ENCODE assay signal across 13 cellular contexts in genomic region chr3:188468196-188468595, GRCh38.
DNase-seq lines count a peak whose midpoint lies in the region; ATAC-seq and TF ChIP-seq lines count a peak whose summit lies in the region.
"Had no signal": no experiment of that assay in that cellular context is flagged by ENCODE, and none has a peak within 500 bp of the region (broad histone marks: within the 10 kb centered on the region; RNA-seq: fewer than 3 reads in every experiment).

No MANE protein-coding gene starts in this region.

- H3K9ac ChIP-seq in rectal smooth muscle tissue (ENCODE audit: low read length): no peak overlapping the region
- H3K9ac ChIP-seq: KMS-11 had no signal

- H3K4me1 ChIP-seq in BE2C (peaks cover 6% of the 10 kb centered on the region), esophagus muscularis mucosa (peaks cover 22 to 99% (median 79%) of the 10 kb centered on the region in 4 donors), rectal smooth muscle tissue (ENCODE audit: control insufficient read depth, insufficient read depth, low read length) (peaks cover 17% of the 10 kb centered on the region)

- DNase-seq in BE2C (peak; percentile 32), SK-N-DZ (ENCODE audit: low spot score) (peak; percentile 91), esophagus muscularis mucosa (ENCODE audit: extremely low spot score) (no peak), NCI-H69 (lab: John Stamatoyannopoulos, UW) (no peak), NOMO-1 treated with dmso at 0.1 percent for 144 hours (lab: John Stamatoyannopoulos, UW; ENCODE audit: unreplicated experiment) (no peak)
- DNase-seq: activated B cell treated with CpG ODN at 0.5 μM for 24 hours; activated naive CD8-positive, alpha-beta T cell treated with anti-CD3 and anti-CD28 coated beads, Interleukin-2, amount 10 ng/mL, durations not matched to agents 7 days and 5 days; activated T-cell treated with anti-CD3 and anti-CD28 coated beads for 4 hours; natural killer cell had no signal

- H3K27me3 ChIP-seq in BE2C (no peaks in the 10 kb centered on the region), esophagus muscularis mucosa (no peaks in the 10 kb centered on the region), rectal smooth muscle tissue (ENCODE audit: control insufficient read depth, insufficient read depth, low read length) (no peaks in the 10 kb centered on the region)

- H3K4me3 ChIP-seq in BE2C (ENCODE audit: low read depth, low read length): no peak overlapping the region
- no peak overlapping the region for H3K4me3 ChIP-seq in esophagus muscularis mucosa
- no peak overlapping the region for H3K4me3 ChIP-seq in rectal smooth muscle tissue (ENCODE audit: low read length)

- H3K9me3 ChIP-seq in BE2C (no peaks in the 10 kb centered on the region), esophagus muscularis mucosa (no peaks in the 10 kb centered on the region)

- TF ChIP-seq POLR2A in esophagus muscularis mucosa (IDR thresholded peaks at IDR 0.05; ENCODE audit: low read depth): no peak

- 87% methylated on average over 2 of the region's 2 CpGs for WGBS in esophagus muscularis mucosa

- ATAC-seq in HG03432 (IDR thresholded peaks at IDR 0.05; ENCODE audit: unreplicated experiment) (no peak), HG03095 (IDR thresholded peaks at IDR 0.05; ENCODE audit: unreplicated experiment) (no peak)
- ATAC-seq: natural killer cell had no signal

- no peak for TF ChIP-seq CTCF in BE2C (IDR thresholded peaks at IDR 0.05; ENCODE audit: low read depth, low read length)
- no peak for TF ChIP-seq CTCF in esophagus muscularis mucosa (IDR thresholded peaks at IDR 0.05)

- intact Hi-C loops in esophagus muscularis mucosa (cut with DNase I): no loop called here

- no peak for TF ChIP-seq EP300 in esophagus muscularis mucosa (IDR thresholded peaks at IDR 0.05)

- H3K36me3 ChIP-seq in BE2C: no peaks in the 10 kb centered on the region
- H3K36me3 ChIP-seq in esophagus muscularis mucosa: no peaks in the 10 kb centered on the region
- no peaks in the 10 kb centered on the region for H3K36me3 ChIP-seq in rectal smooth muscle tissue (ENCODE audit: control insufficient read depth, insufficient read depth, low read length)

- peak overlapping the region; percentile 46 to 71 (median 55) for H3K27ac ChIP-seq in esophagus muscularis mucosa (replicated peaks in 1 of 4)
- peak overlapping the region; percentile 31 for H3K27ac ChIP-seq in rectal smooth muscle tissue (ENCODE audit: low read depth, low read length)
- H3K27ac ChIP-seq: KMS-11 had no signal

Comparison
In these comparisons a context has a peak if more than half of its experiments do, and no peak if none do; other contexts are left out.
1. DNase-seq: peak in BE2C (single experiment) and SK-N-DZ (single experiment); none in esophagus muscularis mucosa (single experiment), NCI-H69 (single experiment) and NOMO-1 treated with dmso at 0.1 percent for 144 hours (single experiment).